Comparison of ENCODE assay signal across 8 cellular contexts in genomic region chr1:12615166-12615915, GRCh38. TPM values are rescaled to one million over a fixed set of nuclear protein-coding genes. Genes with fewer than 3 reads are reported as not detected.
DNase-seq lines count a peak whose midpoint lies in the region; ATAC-seq and TF ChIP-seq lines count a peak whose summit lies in the region.

No MANE protein-coding gene starts in this region.

- no peak for TF ChIP-seq CTCF in GM23338 (conservative IDR thresholded peaks at IDR 0.05; ENCODE audit: low read depth in 2 of 2)
- TF ChIP-seq CTCF in fibroblast of the aortic adventitia (IDR thresholded peaks at IDR 0.05; ENCODE audit: insufficient read depth, low read length) = no peak
- TF ChIP-seq CTCF in omental fat pad (IDR thresholded peaks at IDR 0.05) = no peak

- H2AFZ ChIP-seq in GM23338 = no peak overlapping the region

- peaks cover 3% of the 10 kb centered on the region; the same call in 1 of the 3 replicates for H3K9me3 Mint-ChIP-seq in GM23338

- no peak for ATAC-seq in GM23338
- ATAC-seq in T-helper 17 cell = no peak
- ATAC-seq in HG02884 (IDR thresholded peaks at IDR 0.05; ENCODE audit: unreplicated experiment) = no peak
- no peak for ATAC-seq in omental fat pad (ENCODE audit: low FRiP score)

- H3K27ac Mint-ChIP-seq in GM23338 (peak overlapping the region; percentile 91; the same call in 1 of the 2 replicates), T-helper 17 cell (peak overlapping the region; percentile 96)

- peaks cover 28% of the 10 kb centered on the region for H3F3A ChIP-seq in GM23338 (replicated peaks; ENCODE audit: low read depth)

- peaks cover 58% of the 10 kb centered on the region for H3K79me2 ChIP-seq in GM23338 (replicated peaks; ENCODE audit: insufficient read depth)

- H3K9me3 ChIP-seq in T-helper 17 cell (ENCODE audit: control insufficient read depth, low read length, poor library complexity, severe bottlenecking) = no peaks in the 10 kb centered on the region

- H3K4me1 ChIP-seq in GM23338 (ENCODE audit: insufficient read depth) = peaks cover 29% of the 10 kb centered on the region

- H3K4me3 ChIP-seq in GM23338 (peak overlapping the region; percentile 90), fibroblast of the aortic adventitia (ENCODE audit: low read depth, low read length) (peak overlapping the region; percentile 92)

- no peaks in the 10 kb centered on the region for H3K9me2 ChIP-seq in GM23338 (ENCODE audit: insufficient read depth)

- peak overlapping the region; percentile 22; the same call in 1 of the 2 replicates for H3K27ac ChIP-seq in GM23338 (ENCODE audit: low read depth)

- peaks cover 3% of the 10 kb centered on the region; the same call in 1 of the 2 replicates for H4K20me1 ChIP-seq in GM23338 (replicated peaks; ENCODE audit: insufficient read depth)

- peak overlapping the region; percentile 100 for H3K4me2 ChIP-seq in GM23338

- H3K36me3 Mint-ChIP-seq in GM23338 (ENCODE audit: low read depth) (peaks cover 21% of the 10 kb centered on the region; the same call in 2 of the 3 replicates), T-helper 17 cell (ENCODE audit: low read depth) (peaks cover 8% of the 10 kb centered on the region)

- no peaks in the 10 kb centered on the region for H3K27me3 ChIP-seq in GM23338 (ENCODE audit: insufficient read depth)

- H3K36me3 ChIP-seq in GM23338 (ENCODE audit: insufficient read depth) = 0 out of 2 replicates have a peak, but pooled peaks cover 3% of the 10 kb centered on the region

- H3K4me1 Mint-ChIP-seq in GM23338 (peaks cover 54% of the 10 kb centered on the region), T-helper 17 cell (peaks cover 64% of the 10 kb centered on the region)

- H3K4me3 Mint-ChIP-seq in GM23338 (peak overlapping the region; percentile 99), T-helper 17 cell (peak overlapping the region; percentile 98)

- H3K27me3 Mint-ChIP-seq in GM23338 (ENCODE audit: insufficient read depth, low read depth, poor library complexity) = peaks cover 34% of the 10 kb centered on the region
- no peaks in the 10 kb centered on the region for H3K27me3 Mint-ChIP-seq in T-helper 17 cell

- DNase-seq in GM23338 (ENCODE audit: low spot score) = no peak
- no peak for DNase-seq in T-helper 17 cell
- DNase-seq in fibroblast of the aortic adventitia (ENCODE audit: low read depth) = peak; percentile 42
- DNase-seq in retina = peak; percentile 37
- DNase-seq in omental fat pad (ENCODE audit: low spot score) = no peak
- no peak for DNase-seq in NCI-H187 treated with DMSO at 0.1 percent for 48 hours (lab: John Stamatoyannopoulos, UW)
- DNase-seq in activated gamma-delta T cell (lab: John Stamatoyannopoulos, UW) = no peak

TF ChIP-seq in GM23338, 12 proteins besides CTCF, POLR2A, EP300 and RAD21:
- TF ChIP-seq REST (IDR thresholded peaks at IDR 0.05; ENCODE audit: unreplicated experiment) (no peak), ZNF114 (CRISPR knock-in tag; IDR thresholded peaks at IDR 0.05) (no peak), STAT1 (IDR thresholded peaks at IDR 0.05; ENCODE audit: unreplicated experiment) (no peak), JUNB (IDR thresholded peaks at IDR 0.05; ENCODE audit: unreplicated experiment) (no peak)

RNA-seq across cellular contexts. Expression of gene DHRS3, which starts 2.7 kb away (rescaled TPM):
- 21.0 and 21.2 TPM in 2 replicates for total RNA-seq in GM23338 (2014; rRNA removed; shearing (Covaris generic))
- polyA plus RNA-seq in GM23338 (2016; fragmentation: Nextera tagmentation; extraction: Ambion mirVana) = 24.8 and 26.0 TPM in 2 replicates
- 10 to 100 TPM; 31.0 to 38.3 TPM for total RNA-seq in T-helper 17 cell
- total RNA-seq in fibroblast of the aortic adventitia (ENCODE audit: low replicate concordance) = 64.4 and 114 TPM in 2 replicates
- 100 to 1,000 TPM; 175 to 342 (median 227) TPM for total RNA-seq in omental fat pad

RNA-seq across cellular contexts. Expression of gene AADACL4, which starts 28.5 kb away (rescaled TPM):
- not detected in 2 replicates for total RNA-seq in GM23338 (2014; rRNA removed; shearing (Covaris generic))
- polyA plus RNA-seq in GM23338 (2016; fragmentation: Nextera tagmentation; extraction: Ambion mirVana) = not detected in 2 replicates
- total RNA-seq in T-helper 17 cell = not detected
- not detected in 2 replicates for total RNA-seq in fibroblast of the aortic adventitia (ENCODE audit: low replicate concordance)
- total RNA-seq in omental fat pad = under 1 TPM in 1 of 4 donors, not detected in 3; 0.28 TPM

Comparison
In these comparisons a context has a peak if more than half of its experiments do, and no peak if none do; other contexts are left out.
1. DNase-seq: peak in fibroblast of the aortic adventitia (single experiment) and retina (single experiment); none in GM23338 (single experiment), T-helper 17 cell (0 of 3), omental fat pad (single experiment), NCI-H187 treated with DMSO at 0.1 percent for 48 hours (single experiment) and activated gamma-delta T cell (single experiment).